ENCODE assay signal across 20 cellular contexts in the genomic region with DNA sequence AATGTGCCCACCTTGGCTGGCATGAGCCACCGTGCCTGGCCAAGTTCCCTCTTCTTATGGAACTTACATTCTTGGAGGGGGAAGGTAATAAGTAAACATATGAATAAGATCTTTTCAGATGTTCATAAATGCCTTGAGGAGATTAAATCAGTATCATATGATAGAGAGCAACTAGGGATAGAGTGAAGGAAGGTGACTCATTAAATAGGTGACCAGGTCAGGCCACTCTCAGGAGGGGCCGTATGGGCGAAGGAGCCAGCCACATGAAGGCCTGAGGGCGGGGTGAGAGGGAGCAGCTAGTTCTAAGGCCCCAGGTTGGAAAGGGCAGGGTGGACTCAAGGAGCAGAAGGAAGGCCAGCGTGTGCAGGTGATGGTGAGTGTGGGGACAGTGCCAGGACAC.
DNase-seq lines count a peak whose midpoint lies in the region; ATAC-seq, FAIRE-seq and TF ChIP-seq lines count a peak whose summit lies in the region.
"Had no signal": no experiment of that assay in that cellular context is flagged by ENCODE, and none has a peak within 500 bp of the region (broad histone marks: within the 10 kb centered on the region; RNA-seq: fewer than 3 reads in every experiment).

No MANE protein-coding gene starts in this region.

- in situ Hi-C loops in IMR-90 (cut with MboI; ENCODE audit: low sequenced_read_pairs), result no loop called here

- H2BK20ac ChIP-seq in IMR-90 (ENCODE audit: low read depth, low read length) (no peak overlapping the region), H1 (ENCODE audit: low read length) (no peak overlapping the region)

- TF ChIP-seq EP300 in H1 (IDR thresholded peaks at IDR 0.05; ENCODE audit: borderline replicate concordance in 1 of 2, low read depth in 2 of 2, low read length in 2 of 2), result no peak

- H2BK12ac ChIP-seq in H1 (ENCODE audit: low read depth, low read length), result no peak overlapping the region

- peaks cover 0 to 93% of the 10 kb centered on the region in 2 experiments; a peak in 3 of 4 replicates for H3K79me2 ChIP-seq in H1 (ENCODE audit: control insufficient read depth in 1 of 2, insufficient read depth in 2 of 2, low read length in 2 of 2)

- H3K4me3 ChIP-seq in IMR-90 (ENCODE audit: insufficient read depth, low read depth, low read length), result no peak overlapping the region
- no peak overlapping the region for H3K4me3 ChIP-seq in H1 (ENCODE audit: extremely low read depth in 1 of 4, insufficient read depth in 2 of 4, low read depth in 3 of 4, low read length in 4 of 4)
- H3K4me3 ChIP-seq in prostate gland, result no peak overlapping the region
- H3K4me3 ChIP-seq: HAP-1, K562, SJCRH30 had no signal

- H2AK9ac ChIP-seq in IMR-90 (replicated peaks; ENCODE audit: low read depth, low read length, poor library complexity), result no peak overlapping the region

- H3K9ac ChIP-seq in IMR-90 (ENCODE audit: low read depth, low read length) (no peak overlapping the region), H1 (replicated peaks in 1 of 4; ENCODE audit: extremely low read depth in 1 of 4, low read depth in 3 of 4, low read length in 3 of 4) (no peak overlapping the region)

- BruUV-seq in IMR-90 (replicated peaks; lab: Mats Ljungman, UMichigan), result no TSS peak

- H3K27me3 Mint-ChIP-seq in osteocyte (ENCODE audit: unreplicated experiment), result no peaks in the 10 kb centered on the region
- H3K27me3 Mint-ChIP-seq: B cell; CD4-positive, alpha-beta T cell had no signal

- H3K9me1 ChIP-seq in IMR-90 (ENCODE audit: insufficient read depth, low read length), result peaks cover 7% of the 10 kb centered on the region

- H2AK5ac ChIP-seq in IMR-90 (ENCODE audit: low read depth, low read length) (peak overlapping the region; percentile 43), H1 (ENCODE audit: low read depth, low read length) (peak overlapping the region; percentile 28; the same call in 1 of the 2 replicates)

- H3K4me1 ChIP-seq in IMR-90 (ENCODE audit: control insufficient read depth, insufficient read depth, low read length), result peaks cover 5% of the 10 kb centered on the region
- peaks cover 3 to 11% (median 7%) of the 10 kb centered on the region in 4 experiments for H3K4me1 ChIP-seq in H1 (replicated peaks in 1 of 4; ENCODE audit: control insufficient read depth in 3 of 4, insufficient read depth in 4 of 4, low read length in 3 of 4)
- H3K4me1 ChIP-seq in prostate gland (replicated peaks), result no peaks in the 10 kb centered on the region
- H3K4me1 ChIP-seq: SJCRH30 had no signal

- POLR2A ChIA-PET in IMR-90 (lab: Charles Lee; ENCODE audit: unreplicated experiment), result no interaction called here
- POLR2A ChIA-PET in H1 (lab: Charles Lee; ENCODE audit: partially characterized antibody), result no interaction called here

- no peak overlapping the region for H3K18ac ChIP-seq in IMR-90 (ENCODE audit: low read depth, low read length)
- H3K18ac ChIP-seq in H1 (ENCODE audit: extremely low read depth, low read length), result no peak overlapping the region

- ATAC-seq in IMR-90 (ENCODE audit: low read depth), result no peak
- no peak for ATAC-seq in GM21528 (IDR thresholded peaks at IDR 0.05; ENCODE audit: low FRiP score, unreplicated experiment)
- ATAC-seq: K562 had no signal

- H3K27me3 ChIP-seq in IMR-90 (ENCODE audit: control insufficient read depth, insufficient read depth, low read length), result no peaks in the 10 kb centered on the region
- H3K27me3 ChIP-seq in H1 (replicated peaks in 1 of 4; ENCODE audit: control insufficient read depth in 3 of 4, extremely low read depth in 1 of 4, insufficient read depth in 3 of 4, low read length in 3 of 4), result no peaks in the 10 kb centered on the region
- no peaks in the 10 kb centered on the region for H3K27me3 ChIP-seq in prostate gland (replicated peaks; ENCODE audit: insufficient read depth)
- H3K27me3 ChIP-seq: SJCRH30 had no signal

- H3K4me1 Mint-ChIP-seq in osteocyte (ENCODE audit: unreplicated experiment), result peaks cover 20% of the 10 kb centered on the region

- TF ChIP-seq RAD21 in IMR-90 (IDR thresholded peaks at IDR 0.05; ENCODE audit: low read length) (no peak), H1 (IDR thresholded peaks at IDR 0.05 in 1 of 2, conservative IDR thresholded peaks at IDR 0.05 in 1 of 2; ENCODE audit: low read depth in 2 of 2, low read length in 2 of 2) (no peak)

- no peak overlapping the region for H2BK120ac ChIP-seq in IMR-90 (ENCODE audit: low read depth, low read length)
- H2BK120ac ChIP-seq in H1 (replicated peaks; ENCODE audit: low read depth, low read length), result no peak overlapping the region

- TF ChIP-seq POLR2A in IMR-90 (IDR thresholded peaks at IDR 0.05; ENCODE audit: low read depth, low read length) (no peak), H1 (IDR thresholded peaks at IDR 0.05; ENCODE audit: control extremely low read depth in 1 of 2, low read depth in 2 of 2, low read length in 2 of 2) (no peak), prostate gland (IDR thresholded peaks at IDR 0.05) (no peak)

- H3K23me2 ChIP-seq in H1 (ENCODE audit: low read depth, low read length), result no peaks in the 10 kb centered on the region

- H3K56ac ChIP-seq in IMR-90 (ENCODE audit: extremely low read depth, insufficient read depth, low read length), result no peak overlapping the region
- no peak overlapping the region for H3K56ac ChIP-seq in H1 (replicated peaks; ENCODE audit: insufficient read length, low read depth, low read length)

- H2BK5ac ChIP-seq in IMR-90 (ENCODE audit: low read depth, low read length, poor library complexity, severe bottlenecking) (no peak overlapping the region), H1 (ENCODE audit: low read depth, low read length) (peak overlapping the region; percentile 5; the same call in 1 of the 2 replicates)

- peaks cover 25% of the 10 kb centered on the region; the same call in 1 of the 2 replicates for H4K20me1 ChIP-seq in IMR-90 (ENCODE audit: insufficient read depth, low read length)
- H4K20me1 ChIP-seq in H1 (replicated peaks in 1 of 2; ENCODE audit: control insufficient read depth in 1 of 2, insufficient read depth in 2 of 2, low read length in 2 of 2), result peaks cover 0 to 2% of the 10 kb centered on the region in 2 experiments

- peak; percentile 21 for DNase-seq in EL
- DNase-seq in IMR-90, result no peak
- DNase-seq in H1 (ENCODE audit: low read depth in 1 of 2, low spot score in 2 of 2), result no peak
- no peak for DNase-seq in osteocyte (ENCODE audit: extremely low spot score, unreplicated experiment)
- DNase-seq in prostate gland (ENCODE audit: low spot score), result no peak
- no peak for DNase-seq in GOT3 (lab: John Stamatoyannopoulos, UW)
- no peak for DNase-seq in nucleus accumbens (lab: John Stamatoyannopoulos, UW)
- DNase-seq: ACHN; CD4-positive, alpha-beta T cell; DMS79; GDM1; NCI-H1048; NCI-H146; NCI-H2081 treated with DMSO at 0.1 percent for 48 hours; NCI-H524; SJCRH30 had no signal

- CTCF ChIA-PET in IMR-90 (lab: Yijun Ruan, JAX), result no interaction called here
- CTCF ChIA-PET in H1 (lab: Charles Lee; ENCODE audit: partially characterized antibody), result interaction anchor here (1.6 kb wide), 1 partner anchor 10 kb away, joined by 3 read pairs; no protein-coding TSS in a partner anchor

- H3K23ac ChIP-seq in IMR-90 (ENCODE audit: low read depth, low read length) (no peak overlapping the region), H1 (ENCODE audit: insufficient read length) (no peak overlapping the region)

- H2BK15ac ChIP-seq in IMR-90 (ENCODE audit: low read depth, low read length), result no peak overlapping the region
- no peak overlapping the region for H2BK15ac ChIP-seq in H1 (ENCODE audit: low read length)

- H3K14ac ChIP-seq in IMR-90 (replicated peaks; ENCODE audit: low read depth, low read length) (0 out of 2 replicates have a peak overlapping the region, but pooled peaks have one; percentile 18), H1 (ENCODE audit: insufficient read length) (no peak overlapping the region)

- H3K4me2 ChIP-seq in IMR-90 (ENCODE audit: low read depth, low read length) (no peak overlapping the region), H1 (ENCODE audit: insufficient read depth in 1 of 2, low read depth in 2 of 2, low read length in 2 of 2) (no peak overlapping the region)

- WGBS in IMR-90 (ENCODE audit: extremely low coverage in 2 of 2, insufficient read length in 1 of 2), 2 experiments, result 100% methylated on average over 1 of the region's 5 CpGs; no CpG with 5 or more reads in 1 of the 2 experiments
- WGBS in H1 (ENCODE audit: extremely low coverage in 1 of 2, insufficient coverage in 1 of 2, insufficient read length in 1 of 2, insufficient replicate concordance in 2 of 2, low coverage in 1 of 2, low lambda C conversion rate in 2 of 2, missing lambda C conversion rate in 1 of 2), 2 experiments, result 85% methylated on average over 5 of the region's 5 CpGs; no CpG with 5 or more reads in 1 of the 2 experiments
- WGBS in prostate gland, result 87% methylated on average over 5 of the region's 5 CpGs

- H3K9me3 ChIP-seq in IMR-90 (ENCODE audit: control insufficient read depth, insufficient read depth, low read length) (no peaks in the 10 kb centered on the region), H1 (ENCODE audit: insufficient read depth in 2 of 2, low read depth in 1 of 2, low read length in 1 of 2) (no peaks in the 10 kb centered on the region), prostate gland (no peaks in the 10 kb centered on the region)
- H3K9me3 ChIP-seq: HAP-1, SJCRH30 had no signal

- no peak overlapping the region for H2AFZ ChIP-seq in IMR-90 (replicated peaks; ENCODE audit: low read length, poor library complexity)
- no peak overlapping the region for H2AFZ ChIP-seq in H1 (ENCODE audit: low read length)

- H4K91ac ChIP-seq in IMR-90 (ENCODE audit: insufficient read depth, low read depth, low read length), result no peak overlapping the region
- H4K91ac ChIP-seq in H1 (replicated peaks; ENCODE audit: insufficient read length, low read length), result no peak overlapping the region

- H4K8ac ChIP-seq in IMR-90 (ENCODE audit: low read depth in 2 of 2, low read length in 2 of 2), result no peak overlapping the region
- no peak overlapping the region for H4K8ac ChIP-seq in H1 (ENCODE audit: extremely low read depth, insufficient read depth, low read length)

- H4K5ac ChIP-seq in IMR-90 (ENCODE audit: low read depth, low read length) (no peak overlapping the region), H1 (ENCODE audit: insufficient read length, low read depth, low read length) (no peak overlapping the region)

- H3K4me3 Mint-ChIP-seq in osteocyte (ENCODE audit: unreplicated experiment), result no peak overlapping the region
- H3K4me3 Mint-ChIP-seq: B cell; CD4-positive, alpha-beta T cell had no signal

- FAIRE-seq in H1 (lab: Jason Lieb, UNC), result no peak
- FAIRE-seq: K562 had no signal

- H3K36me3 ChIP-seq in IMR-90 (ENCODE audit: control insufficient read depth, insufficient read depth, low read length) (no peaks in the 10 kb centered on the region), H1 (ENCODE audit: control insufficient read depth in 2 of 4, insufficient read depth in 4 of 4, low read length in 3 of 4) (no peaks in the 10 kb centered on the region), prostate gland (no peaks in the 10 kb centered on the region)
- H3K36me3 ChIP-seq: HAP-1, SJCRH30 had no signal

- H3K4ac ChIP-seq in IMR-90 (ENCODE audit: low read depth, low read length) (peak overlapping the region; percentile 47; the same call in 1 of the 2 replicates), H1 (replicated peaks; ENCODE audit: insufficient read length, low read depth, low read length) (no peak overlapping the region)

- no peaks in the 10 kb centered on the region for H3K36me3 Mint-ChIP-seq in osteocyte (ENCODE audit: unreplicated experiment)

- intact Hi-C loops in IMR-90 (cut with micrococcal nuclease), result loop anchor here (10.0 kb wide), 1 partner anchor 263 kb away; no protein-coding TSS in a partner anchor
- intact Hi-C loops in prostate gland (cut with DNase I), result no loop called here

- H3K79me1 ChIP-seq in IMR-90 (ENCODE audit: low read depth in 1 of 2, low read length in 2 of 2), result peaks cover 12 to 37% of the 10 kb centered on the region in 2 experiments; a peak in 3 of 4 replicates
- peaks cover 5% of the 10 kb centered on the region; the same call in 1 of the 2 replicates for H3K79me1 ChIP-seq in H1 (ENCODE audit: low read depth, low read length)

- no peak overlapping the region for H3K27ac ChIP-seq in IMR-90 (ENCODE audit: insufficient read depth, low read length)
- H3K27ac ChIP-seq in H1 (ENCODE audit: low read depth, low read length), result no peak overlapping the region
- H3K27ac ChIP-seq in prostate gland, result no peak overlapping the region
- H3K27ac ChIP-seq: SJCRH30 had no signal

- H3K9me3 Mint-ChIP-seq in osteocyte (ENCODE audit: unreplicated experiment), result no peaks in the 10 kb centered on the region
- H3K9me3 Mint-ChIP-seq: CD4-positive, alpha-beta T cell had no signal

- dilution Hi-C loops in IMR-90 (cut with HindIII; ENCODE audit: low sequenced_read_pairs, unreplicated experiment), result no loop called here

- H3K27ac Mint-ChIP-seq in osteocyte (ENCODE audit: unreplicated experiment), result peak overlapping the region; percentile 19
- H3K27ac Mint-ChIP-seq: B cell; CD4-positive, alpha-beta T cell had no signal

- TF ChIP-seq CTCF in IMR-90 (conservative IDR thresholded peaks at IDR 0.05; ENCODE audit: low read depth, low read length) (no peak), H1 (IDR thresholded peaks at IDR 0.05; ENCODE audit: control extremely low read depth in 1 of 3, insufficient read depth in 1 of 3, low read depth in 1 of 3, low read length in 3 of 3) (no peak), osteocyte (IDR thresholded peaks at IDR 0.05) (no peak), prostate gland (IDR thresholded peaks at IDR 0.05) (no peak)
